Comparison of ENCODE assay signal across 1 cellular context in genomic region chr21:42991992-42992740, GRCh38.
TF ChIP-seq lines count a peak whose summit lies in the region.

No MANE protein-coding gene starts in this region.

TF ChIP-seq in H1, 55 proteins besides CTCF, POLR2A, EP300 and RAD21 (continued from another document):
- TF ChIP-seq NANOG (IDR thresholded peaks at IDR 0.05; ENCODE audit: insufficient read depth, low read depth, low read length, poor library complexity, severe bottlenecking) (no peak), CEBPB (IDR thresholded peaks at IDR 0.05; ENCODE audit: low read depth, low read length) (no peak), MAFK (IDR thresholded peaks at IDR 0.05; ENCODE audit: low read depth, low read length) (no peak), USF2 (IDR thresholded peaks at IDR 0.05; ENCODE audit: low read length) (no peak), POLR2AphosphoS5 (IDR thresholded peaks at IDR 0.05; ENCODE audit: low read depth, low read length) (no peak)
